1 cellular context compared by ENCODE assay signal in the genomic region with DNA sequence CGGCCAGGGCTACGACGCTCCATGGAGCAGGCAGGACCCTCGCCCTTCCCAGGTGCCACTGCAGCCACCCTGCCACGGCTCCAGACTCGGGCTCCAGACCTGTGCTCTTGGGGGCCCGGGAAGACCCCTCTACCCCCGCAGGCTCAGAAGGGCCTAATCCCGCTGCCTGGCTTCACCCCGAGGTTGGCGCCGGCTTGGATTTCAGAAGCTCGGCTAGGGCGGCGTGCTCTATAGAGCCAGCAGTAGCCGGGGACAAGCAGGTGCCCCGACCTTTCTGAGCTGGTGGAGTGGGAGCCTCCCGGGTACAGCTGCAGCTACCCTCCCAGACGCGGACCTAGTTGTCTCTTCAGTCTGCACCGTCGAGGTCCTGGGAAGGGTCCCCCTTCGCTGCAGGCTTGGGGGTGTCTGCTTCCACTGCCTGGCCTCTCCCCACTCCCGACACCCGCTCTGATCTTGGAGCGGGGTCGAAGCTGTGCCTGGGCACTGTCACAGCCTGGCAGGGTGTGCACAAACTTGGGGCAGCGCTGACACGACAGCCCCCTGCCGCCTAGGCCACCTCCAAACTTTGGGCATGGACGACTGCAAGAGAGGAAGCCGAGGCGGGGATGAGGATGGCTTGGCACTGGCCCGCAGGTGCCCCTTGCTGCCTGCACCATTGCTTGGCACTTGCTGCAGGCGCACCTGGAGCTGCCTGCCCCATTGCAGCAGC.
TF ChIP-seq lines count a peak whose summit lies in the region.

No MANE protein-coding gene starts in this region.

TF ChIP-seq in GM23338, 12 proteins besides CTCF, POLR2A, EP300 and RAD21:
- no peak for TF ChIP-seq ETS1 (IDR thresholded peaks at IDR 0.05)
- no peak for TF ChIP-seq REST (IDR thresholded peaks at IDR 0.05; ENCODE audit: unreplicated experiment)
- TF ChIP-seq NANOG (IDR thresholded peaks at IDR 0.05; ENCODE audit: borderline replicate concordance), result no peak
- TF ChIP-seq ZNF114 (CRISPR knock-in tag; IDR thresholded peaks at IDR 0.05), result no peak
- no peak for TF ChIP-seq EZH2 (IDR thresholded peaks at IDR 0.05; ENCODE audit: low read depth, unreplicated experiment)
- TF ChIP-seq JUNB (IDR thresholded peaks at IDR 0.05; ENCODE audit: unreplicated experiment), result no peak
- no peak for TF ChIP-seq STAT1 (IDR thresholded peaks at IDR 0.05; ENCODE audit: unreplicated experiment)
- no peak for TF ChIP-seq ZNF462 (CRISPR knock-in tag; IDR thresholded peaks at IDR 0.05)
- TF ChIP-seq ZNF331 (CRISPR knock-in tag; IDR thresholded peaks at IDR 0.05; ENCODE audit: low read depth), result no peak
- no peak for TF ChIP-seq CREB1 (CRISPR knock-in tag; IDR thresholded peaks at IDR 0.05; ENCODE audit: low read depth)
